ENCODE assay signal across 2 cellular contexts in the genomic region with DNA sequence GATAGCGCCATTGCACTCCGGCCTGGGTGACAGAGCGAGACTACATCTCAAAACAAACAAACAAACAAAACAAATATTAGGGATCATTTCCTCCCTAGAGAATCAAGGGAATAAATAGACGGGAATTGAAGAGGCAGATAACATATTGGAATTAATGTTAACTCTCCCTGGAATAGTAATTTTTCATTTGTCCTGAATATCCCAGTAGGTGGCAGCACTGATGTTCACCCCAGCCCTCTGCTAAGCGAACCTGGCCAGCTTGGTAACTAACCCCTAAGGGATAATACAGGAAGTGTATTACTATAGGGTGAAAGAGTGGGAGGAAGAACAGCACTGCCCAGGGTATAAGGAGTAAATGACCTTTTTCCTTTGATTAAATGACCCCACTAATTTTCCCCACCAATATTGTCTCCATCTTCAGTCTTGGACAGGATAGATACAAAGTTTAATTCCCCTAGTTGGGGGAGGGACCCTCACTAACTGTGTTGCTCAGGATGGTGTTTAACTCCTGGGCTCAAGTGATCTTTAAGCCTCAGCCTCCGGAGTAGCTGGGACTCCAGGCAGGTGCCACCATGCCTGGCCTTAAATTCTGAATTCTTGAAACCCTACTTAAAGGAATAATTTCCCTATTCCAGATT.
TF ChIP-seq lines count a peak whose summit lies in the region.

No MANE protein-coding gene starts in this region.

TF ChIP-seq in SK-N-SH, 30 proteins besides CTCF, POLR2A, EP300 and RAD21:
- TF ChIP-seq SMC3 (IDR thresholded peaks at IDR 0.05; ENCODE audit: low read depth, low read length) (peak; percentile 38), GABPA (IDR thresholded peaks at IDR 0.05; ENCODE audit: low read depth) (no peak)

TF ChIP-seq in endothelial cell of umbilical vein, 7 proteins besides CTCF, POLR2A, EP300 and RAD21:
- TF ChIP-seq MYC (IDR thresholded peaks at IDR 0.05; ENCODE audit: low read depth, low read length) (no peak), FOS (IDR thresholded peaks at IDR 0.05; ENCODE audit: borderline replicate concordance, insufficient read depth, low read length) (no peak), POLR2AphosphoS5 (IDR thresholded peaks at IDR 0.05; ENCODE audit: insufficient read depth, low read depth, low read length) (no peak), EZH2 (IDR thresholded peaks at IDR 0.05; ENCODE audit: borderline replicate concordance, low read depth, low read length, severe bottlenecking) (no peak), JUN (IDR thresholded peaks at IDR 0.05; ENCODE audit: borderline replicate concordance, insufficient read depth, insufficient read length, low read depth) (no peak), GATA2 (IDR thresholded peaks at IDR 0.05; ENCODE audit: insufficient read depth, insufficient read length, low read depth, low read length) (no peak)
- TF ChIP-seq, protein P1, sequence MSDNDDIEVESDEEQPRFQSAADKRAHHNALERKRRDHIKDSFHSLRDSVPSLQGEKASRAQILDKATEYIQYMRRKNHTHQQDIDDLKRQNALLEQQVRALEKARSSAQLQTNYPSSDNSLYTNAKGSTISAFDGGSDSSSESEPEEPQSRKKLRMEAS (IDR thresholded peaks at IDR 0.05; ENCODE audit: insufficient read depth, insufficient read length): no peak
